In the genomic region with DNA sequence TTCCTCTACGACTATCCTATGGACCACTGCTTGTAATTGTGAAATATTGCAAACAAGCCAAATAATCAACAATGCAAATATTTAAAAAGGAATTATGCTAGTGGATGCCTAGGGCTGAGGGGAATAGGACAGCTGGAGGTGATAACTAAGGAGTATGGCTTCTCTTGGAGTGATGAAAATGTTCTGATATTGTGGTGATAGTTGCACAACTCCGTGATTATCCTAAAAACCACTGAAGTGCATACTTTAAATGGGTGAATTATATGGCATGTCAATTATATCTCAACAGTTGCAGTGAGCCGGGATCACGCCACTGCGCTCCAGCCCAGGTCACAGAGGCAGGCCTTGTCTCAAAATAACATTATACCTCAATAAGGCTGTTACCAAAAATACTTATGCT, we compare ENCODE assay signal across 2 cellular contexts.
TF ChIP-seq lines count a peak whose summit lies in the region.

No MANE protein-coding gene starts in this region.

TF ChIP-seq in A549, 52 proteins besides CTCF, POLR2A, EP300 and RAD21:
- TF ChIP-seq, protein P1, sequence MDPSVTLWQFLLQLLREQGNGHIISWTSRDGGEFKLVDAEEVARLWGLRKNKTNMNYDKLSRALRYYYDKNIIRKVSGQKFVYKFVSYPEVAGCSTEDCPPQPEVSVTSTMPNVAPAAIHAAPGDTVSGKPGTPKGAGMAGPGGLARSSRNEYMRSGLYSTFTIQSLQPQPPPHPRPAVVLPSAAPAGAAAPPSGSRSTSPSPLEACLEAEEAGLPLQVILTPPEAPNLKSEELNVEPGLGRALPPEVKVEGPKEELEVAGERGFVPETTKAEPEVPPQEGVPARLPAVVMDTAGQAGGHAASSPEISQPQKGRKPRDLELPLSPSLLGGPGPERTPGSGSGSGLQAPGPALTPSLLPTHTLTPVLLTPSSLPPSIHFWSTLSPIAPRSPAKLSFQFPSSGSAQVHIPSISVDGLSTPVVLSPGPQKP (IDR thresholded peaks at IDR 0.05; ENCODE audit: low read depth, low read length): no peak
- TF ChIP-seq HEYL (CRISPR knock-in tag; IDR thresholded peaks at IDR 0.05): no peak

TF ChIP-seq in IMR-90, 13 proteins besides CTCF, POLR2A, EP300 and RAD21 (continued from another document):
- no peak for TF ChIP-seq CHD1 (IDR thresholded peaks at IDR 0.05; ENCODE audit: low read depth, low read length)
- TF ChIP-seq MAFK (IDR thresholded peaks at IDR 0.05; ENCODE audit: low read depth, low read length): no peak
TF ChIP-seq in IMR-90: peak in this region for 0.
